1 cellular context compared by ENCODE assay signal in genomic region chr2:26503238-26503880, GRCh38.
A peak's percentile ranks its signal among the peaks of the same experiment; 100 is the strongest.
TF ChIP-seq lines count a peak whose summit lies in the region.

No MANE protein-coding gene starts in this region.

TF ChIP-seq in K562, 482 proteins besides CTCF, POLR2A, EP300 and RAD21 (continued from another document):
- TF ChIP-seq PBX2 (CRISPR knock-in tag; IDR thresholded peaks at IDR 0.05; ENCODE audit: low read depth): no peak
- no peak for TF ChIP-seq PBX2 (tag; conservative IDR thresholded peaks at IDR 0.05; ENCODE audit: low read depth)
- TF ChIP-seq EWSR1 (IDR thresholded peaks at IDR 0.05; ENCODE audit: borderline replicate concordance, low read depth, partially characterized antibody): no peak
- no peak for TF ChIP-seq ZNF324 (CRISPR knock-in tag; IDR thresholded peaks at IDR 0.05)
- no peak for TF ChIP-seq YBX1 (IDR thresholded peaks at IDR 0.05)
- TF ChIP-seq ZNF280B (CRISPR knock-in tag; IDR thresholded peaks at IDR 0.05): no peak
- TF ChIP-seq MLLT1 (IDR thresholded peaks at IDR 0.05): no peak
- TF ChIP-seq TEAD1 (CRISPR knock-in tag; IDR thresholded peaks at IDR 0.05): peak in 1 of 2 experiments; percentile 85; a peak in 2 of 4 replicates
- peak; percentile 98 for TF ChIP-seq CTBP1 (IDR thresholded peaks at IDR 0.05; ENCODE audit: borderline replicate concordance)
- no peak for TF ChIP-seq NCOA1 (IDR thresholded peaks at IDR 0.05; ENCODE audit: low read depth)
- TF ChIP-seq KHSRP (IDR thresholded peaks at IDR 0.05): no peak
- TF ChIP-seq IRF1 (CRISPR knock-in tag; IDR thresholded peaks at IDR 0.05; ENCODE audit: borderline replicate concordance): no peak
- TF ChIP-seq MAZ (CRISPR knock-in tag; conservative IDR thresholded peaks at IDR 0.05 in 1 of 2, IDR thresholded peaks at IDR 0.05 in 1 of 2): peak; percentile 68 to 95; a peak in 3 of 4 replicates
- no peak for TF ChIP-seq ZNF668 (CRISPR knock-in tag; IDR thresholded peaks at IDR 0.05)
- TF ChIP-seq NBN (IDR thresholded peaks at IDR 0.05; ENCODE audit: low read depth): peak; percentile 77
- no peak for TF ChIP-seq FUS (optimal IDR thresholded peaks at IDR 0.05; ENCODE audit: low read depth, low read length)
- peak; percentile 13; the same call in 1 of the 2 replicates for TF ChIP-seq FOXP4 (CRISPR knock-in tag; IDR thresholded peaks at IDR 0.05; ENCODE audit: borderline replicate concordance)
- TF ChIP-seq ZNF239 (CRISPR knock-in tag; IDR thresholded peaks at IDR 0.05): no peak
- no peak for TF ChIP-seq PTRF (tag; IDR thresholded peaks at IDR 0.05)
- no peak for TF ChIP-seq DLX4 (CRISPR knock-in tag; IDR thresholded peaks at IDR 0.05)
- TF ChIP-seq NKRF (IDR thresholded peaks at IDR 0.05; ENCODE audit: borderline replicate concordance): no peak
TF ChIP-seq in K562: peak in this region for 98.
